Comparison of ENCODE assay signal across 35 cellular contexts in genomic region chr4:174534461-174534860, GRCh38. TPM values are rescaled to one million over a fixed set of nuclear protein-coding genes. Genes with fewer than 3 reads are reported as not detected.
"Had no signal": no experiment of that assay in that cellular context is flagged by ENCODE, and none has a peak within 500 bp of the region (broad histone marks: within the 10 kb centered on the region; RNA-seq: fewer than 3 reads in every experiment).

No MANE protein-coding gene starts in this region.

- H3K4me3 Mint-ChIP-seq: activated B cell treated with CpG ODN at 0.5 μM for 24 hours; activated CD4-positive, alpha-beta memory T cell treated with anti-CD3 and anti-CD28 coated beads for 36 hours; activated CD4-positive, alpha-beta T cell treated with anti-CD3 and anti-CD28 coated beads, Interleukin-2, amount 10 ng/mL, durations not matched to agents 24 days and 14 days; activated CD8-positive, alpha-beta T cell treated with anti-CD3 and anti-CD28 coated beads for 36 hours; activated naive CD4-positive, alpha-beta T cell treated with anti-CD3 and anti-CD28 coated beads for 36 hours; activated naive CD8-positive, alpha-beta T cell treated with anti-CD3 and anti-CD28 coated beads for 36 hours; activated T-cell treated with anti-CD3 and anti-CD28 coated beads, Interleukin-2, amount 50 U/mL, for 4 hours; activated T-cell treated with anti-CD3 and anti-CD28 coated beads, Interleukin-2, amount 50 U/mL, for 72 hours; activated T-helper 1 cell treated with anti-CD3 and anti-CD28 coated beads, Interleukin-12 subunit alpha, Interleukin-12 subunit beta, Interleukin-2, Interleukin-4 antibody, amounts not matched to agents 30 ng/mL and 10 ng/mL and 1 ng/mL, durations not matched to agents 14 hours and 24 hours and 36 hours; activated T-helper 17 cell treated with anti-CD3 and anti-CD28 coated beads, Interleukin-2, amount 50 U/mL, for 72 hours; T-helper 1 cell treated with Interleukin-12 subunit alpha and Interleukin-12 subunit beta and Interleukin-4 antibody, amounts not matched to agents 30 μg/mL and 1 μg/mL, for 36 hours; T-helper 2 cell treated with Interferon-gamma antibody and Interleukin-4, amounts not matched to agents 5 μg/mL and 100 μg/mL, for 36 hours had no signal

- H3K4me3 ChIP-seq: adrenal gland, body of pancreas, breast epithelium had no signal

- H3K27ac ChIP-seq: adrenal gland, body of pancreas, brain microvascular endothelial cell, breast epithelium, VCaP had no signal

- H3K36me3 Mint-ChIP-seq: activated CD4-positive, alpha-beta memory T cell treated with anti-CD3 and anti-CD28 coated beads for 36 hours; activated naive CD4-positive, alpha-beta T cell treated with anti-CD3 and anti-CD28 coated beads, Interleukin-2, amount 50 U/mL, for 72 hours; activated naive CD8-positive, alpha-beta T cell treated with anti-CD3 and anti-CD28 coated beads for 36 hours had no signal

- DNase-seq: activated B cell treated with CpG ODN at 0.5 μM for 24 hours; activated CD4-positive, alpha-beta memory T cell treated with anti-CD3 and anti-CD28 coated beads for 36 hours; activated CD4-positive, alpha-beta T cell treated with anti-CD3 and anti-CD28 coated beads for 4 hours; activated CD4-positive, alpha-beta T cell treated with anti-CD3 and anti-CD28 coated beads, Interleukin-2, amount 10 ng/mL, durations not matched to agents 24 days and 14 days; activated CD4-positive, alpha-beta T cell treated with anti-CD3 and anti-CD28 coated beads, Interleukin-2, amount 50 U/mL, for 1 hour; activated CD4-positive, alpha-beta T cell treated with anti-CD3 and anti-CD28 coated beads, Interleukin-2, amount 50 U/mL, for 4 hours; activated CD4-positive, CD25-positive, alpha-beta regulatory T cell treated with anti-CD3 and anti-CD28 coated beads, Interleukin-2, amount 50 U/mL, for 72 hours; activated CD8-positive, alpha-beta memory T cell treated with anti-CD3 and anti-CD28 coated beads, Interleukin-2, amount 50 U/mL, for 4 hours; activated CD8-positive, alpha-beta T cell treated with anti-CD3 and anti-CD28 coated beads for 36 hours; activated effector memory CD4-positive, alpha-beta T cell treated with anti-CD3 and anti-CD28 coated beads, Interleukin-2, amount 50 U/mL, for 16 hours; activated gamma-delta T cell treated with Interleukin-2 at 50 U/mL for 16 hours; activated naive CD4-positive, alpha-beta T cell; activated naive CD4-positive, alpha-beta T cell treated with anti-CD3 and anti-CD28 coated beads for 36 hours; activated naive CD4-positive, alpha-beta T cell treated with anti-CD3 and anti-CD28 coated beads, Interleukin-2, amount 50 U/mL, for 16 hours; activated naive CD8-positive, alpha-beta T cell treated with anti-CD3 and anti-CD28 coated beads for 36 hours; activated T-cell treated with anti-CD3 and anti-CD28 coated beads for 4 hours; activated T-cell treated with anti-CD3 and anti-CD28 coated beads, Interleukin-2, amount 50 U/mL, for 1 hour; activated T-cell treated with anti-CD3 and anti-CD28 coated beads, Interleukin-2, amount 50 U/mL, for 4 hours; activated T-cell treated with anti-CD3 and anti-CD28 coated beads, Interleukin-2, amount 50 U/mL, for 72 hours; adrenal gland; amniotic stem cell; aorta; body of pancreas; brain microvascular endothelial cell; central memory CD4-positive, alpha-beta T cell; T-helper 1 cell; T-helper 2 cell; T-helper 9 cell had no signal

- H3K4me1 Mint-ChIP-seq: activated T-helper 17 cell treated with anti-CD3 and anti-CD28 coated beads, Interleukin-2, amount 50 U/mL, for 72 hours had no signal

- H3K27ac Mint-ChIP-seq: activated B cell treated with CpG ODN at 0.5 μM for 24 hours; activated CD4-positive, alpha-beta memory T cell treated with anti-CD3 and anti-CD28 coated beads for 36 hours; activated CD4-positive, alpha-beta T cell treated with anti-CD3 and anti-CD28 coated beads, Interleukin-2, amount 10 ng/mL, durations not matched to agents 24 days and 14 days; activated CD8-positive, alpha-beta T cell treated with anti-CD3 and anti-CD28 coated beads for 36 hours; activated naive CD4-positive, alpha-beta T cell treated with anti-CD3 and anti-CD28 coated beads for 36 hours; activated naive CD4-positive, alpha-beta T cell treated with anti-CD3 and anti-CD28 coated beads, Interleukin-2, amount 50 U/mL, for 72 hours; activated naive CD8-positive, alpha-beta T cell treated with anti-CD3 and anti-CD28 coated beads for 36 hours; activated T-cell treated with anti-CD3 and anti-CD28 coated beads, Interleukin-2, amount 50 U/mL, for 72 hours; activated T-helper 1 cell treated with anti-CD3 and anti-CD28 coated beads, Interleukin-12 subunit alpha, Interleukin-12 subunit beta, Interleukin-2, Interleukin-4 antibody, amounts not matched to agents 30 ng/mL and 10 ng/mL and 1 ng/mL, durations not matched to agents 14 hours and 24 hours and 36 hours; activated T-helper 17 cell treated with anti-CD3 and anti-CD28 coated beads, Interleukin-2, amount 50 U/mL, for 72 hours; T-helper 1 cell treated with Interleukin-12 subunit alpha and Interleukin-12 subunit beta and Interleukin-4 antibody, amounts not matched to agents 30 μg/mL and 1 μg/mL, for 36 hours; T-helper 2 cell treated with Interferon-gamma antibody and Interleukin-4, amounts not matched to agents 5 μg/mL and 100 μg/mL, for 36 hours had no signal

- H3K27me3 ChIP-seq: adrenal gland, body of pancreas, brain microvascular endothelial cell, breast epithelium had no signal

- H3K9me3 Mint-ChIP-seq: activated B cell treated with CpG ODN at 0.5 μM for 24 hours; activated CD4-positive, alpha-beta memory T cell treated with anti-CD3 and anti-CD28 coated beads for 36 hours; activated CD8-positive, alpha-beta T cell treated with anti-CD3 and anti-CD28 coated beads for 36 hours; activated naive CD4-positive, alpha-beta T cell treated with anti-CD3 and anti-CD28 coated beads for 36 hours; activated naive CD4-positive, alpha-beta T cell treated with anti-CD3 and anti-CD28 coated beads, Interleukin-2, amount 50 U/mL, for 72 hours; activated naive CD8-positive, alpha-beta T cell treated with anti-CD3 and anti-CD28 coated beads for 36 hours; activated T-cell treated with anti-CD3 and anti-CD28 coated beads, Interleukin-2, amount 50 U/mL, for 72 hours; activated T-helper 1 cell treated with anti-CD3 and anti-CD28 coated beads, Interleukin-12 subunit alpha, Interleukin-12 subunit beta, Interleukin-2, Interleukin-4 antibody, amounts not matched to agents 30 ng/mL and 10 ng/mL and 1 ng/mL, durations not matched to agents 14 hours and 24 hours and 36 hours; activated T-helper 17 cell treated with anti-CD3 and anti-CD28 coated beads, Interleukin-2, amount 50 U/mL, for 72 hours; T-helper 1 cell treated with Interleukin-12 subunit alpha and Interleukin-12 subunit beta and Interleukin-4 antibody, amounts not matched to agents 30 μg/mL and 1 μg/mL, for 36 hours; T-helper 2 cell treated with Interferon-gamma antibody and Interleukin-4, amounts not matched to agents 5 μg/mL and 100 μg/mL, for 36 hours had no signal

- ATAC-seq: activated CD8-positive, alpha-beta T cell treated with anti-CD3 and anti-CD28 coated beads for 36 hours; activated naive CD4-positive, alpha-beta T cell treated with anti-CD3 and anti-CD28 coated beads, Interleukin-2, amount 50 U/mL, for 72 hours; activated T-cell treated with anti-CD3 and anti-CD28 coated beads, Interleukin-2, amount 50 U/mL, for 4 hours; activated T-cell treated with anti-CD3 and anti-CD28 coated beads, Interleukin-2, amount 50 U/mL, for 72 hours; activated T-helper 17 cell treated with anti-CD3 and anti-CD28 coated beads, Interleukin-2, amount 50 U/mL, for 72 hours; body of pancreas had no signal

- H3K9me3 ChIP-seq: adrenal gland, body of pancreas, breast epithelium had no signal

- H3K27me3 Mint-ChIP-seq: activated CD4-positive, alpha-beta memory T cell treated with anti-CD3 and anti-CD28 coated beads for 36 hours had no signal

- H3K36me3 ChIP-seq: adrenal gland, brain microvascular endothelial cell, breast epithelium had no signal

- H3K4me1 ChIP-seq: adrenal gland, breast epithelium had no signal

RNA-seq across cellular contexts. Expression of gene HPGD, which starts 12.2 kb away (rescaled TPM):
- total RNA-seq: activated B cell treated with CpG ODN at 0.5 μM for 24 hours had no signal
